ENCODE assay signal across 9 cellular contexts in genomic region chr22:41603873-41604332, GRCh38. TPM values are rescaled to one million over a fixed set of nuclear protein-coding genes. Genes with fewer than 3 reads are reported as not detected.
A peak's percentile ranks its signal among the peaks of the same experiment; 100 is the strongest.
DNase-seq lines count a peak whose midpoint lies in the region; ATAC-seq, FAIRE-seq and TF ChIP-seq lines count a peak whose summit lies in the region.
"Had no signal": no experiment of that assay in that cellular context is flagged by ENCODE, and none has a peak within 500 bp of the region (broad histone marks: within the 10 kb centered on the region; RNA-seq: fewer than 3 reads in every experiment).

No MANE protein-coding gene starts in this region.

- peaks cover 61% of the 10 kb centered on the region; the same call in 1 of the 2 replicates for H4K20me1 ChIP-seq in DND-41 (ENCODE audit: insufficient read depth, low read length)

- H3K9me3 Mint-ChIP-seq in HFFc6: no peaks in the 10 kb centered on the region

- ATAC-seq in DND-41 (ENCODE audit: insufficient read depth, low read depth) (peak; percentile 97), HG02610 (IDR thresholded peaks at IDR 0.05; ENCODE audit: unreplicated experiment) (peak; percentile 95), GM18519 (IDR thresholded peaks at IDR 0.05; ENCODE audit: low FRiP score, unreplicated experiment) (no peak)

- no peaks in the 10 kb centered on the region for H3K9me3 ChIP-seq in DND-41 (ENCODE audit: insufficient read depth, low read length, severe bottlenecking)

- TF ChIP-seq CTCF in DND-41 (IDR thresholded peaks at IDR 0.05; ENCODE audit: borderline replicate concordance, extremely low read depth, low read length, poor library complexity, severe bottlenecking) (no peak), HFFc6 (IDR thresholded peaks at IDR 0.05) (no peak)

- H3K79me2 ChIP-seq in DND-41 (ENCODE audit: insufficient read depth, low read length): no peaks in the 10 kb centered on the region

- H3K4me3 ChIP-seq in DND-41 (ENCODE audit: low read depth in 1 of 2, low read length in 2 of 2): no peak overlapping the region

- H3K4me1 Mint-ChIP-seq in HFFc6 (ENCODE audit: low read depth): peaks cover 5% of the 10 kb centered on the region

- H3K36me3 ChIP-seq in DND-41 (ENCODE audit: insufficient read depth, low read length): peaks cover 36% of the 10 kb centered on the region

- no peaks in the 10 kb centered on the region for H3K4me1 ChIP-seq in DND-41 (ENCODE audit: insufficient read depth, low read length)

- DNase-seq in DND-41 (peak; percentile 70), T-helper 2 cell (peak in 4 of 5 experiments; percentile 53 to 96 (median 72)), NCI-H1105 treated with DMSO at 0.1 percent for 48 hours (lab: John Stamatoyannopoulos, UW) (no peak), RCC 7860 (ENCODE audit: low spot score) (no peak), HFFc6 (no peak)
- DNase-seq in effector CD4-positive, alpha-beta T cell: peak; percentile 49

- no peak overlapping the region for H2AFZ ChIP-seq in DND-41 (ENCODE audit: low read depth, low read length)

- no peak for FAIRE-seq in RCC 7860 (lab: Jason Lieb, UNC)

- H3K27me3 ChIP-seq in DND-41 (ENCODE audit: insufficient read depth, low read length, poor library complexity): no peaks in the 10 kb centered on the region

- H3K4me3 Mint-ChIP-seq in HFFc6: no peak overlapping the region

- peaks cover 30% of the 10 kb centered on the region for H3K36me3 Mint-ChIP-seq in HFFc6 (ENCODE audit: low read depth)

- no peak overlapping the region for H3K4me2 ChIP-seq in DND-41 (ENCODE audit: insufficient read depth, low read length)

- no peak overlapping the region for H3K27ac Mint-ChIP-seq in HFFc6

- H3K9ac ChIP-seq in DND-41 (ENCODE audit: low read depth, low read length): no peak overlapping the region

- no peak overlapping the region for H3K27ac ChIP-seq in DND-41 (ENCODE audit: low read length)

- peaks cover 1% of the 10 kb centered on the region; the same call in 1 of the 2 replicates for H3K27me3 Mint-ChIP-seq in HFFc6 (ENCODE audit: insufficient read depth)

RNA-seq across cellular contexts. Expression of gene PMM1, which starts 14.3 kb away (rescaled TPM):
- total RNA-seq in HFFc6 (2021; fragmentation: NEBNext Ultra II Directional; extraction: Animal tissue kit (Norgen Biotek cat#: 25700)): 10 to 100 TPM; 60.1 to 69.2 (median 64.8) TPM

RNA-seq across cellular contexts. Expression of gene DESI1, which starts 16.9 kb away (rescaled TPM):
- total RNA-seq in HFFc6 (2021; fragmentation: NEBNext Ultra II Directional; extraction: Animal tissue kit (Norgen Biotek cat#: 25700)): 10 to 100 TPM; 41.4 to 53.3 (median 46.1) TPM

RNA-seq across cellular contexts. Expression of gene XRCC6, which starts 17.2 kb away (rescaled TPM):
- 100 to 1,000 TPM; 324 to 395 (median 373) TPM for total RNA-seq in HFFc6 (2021; fragmentation: NEBNext Ultra II Directional; extraction: Animal tissue kit (Norgen Biotek cat#: 25700))

RNA-seq across cellular contexts. Expression of gene CSDC2, which starts 43.1 kb away (rescaled TPM):
- total RNA-seq in HFFc6 (2021; fragmentation: NEBNext Ultra II Directional; extraction: Animal tissue kit (Norgen Biotek cat#: 25700)): 1 to 10 TPM; 3.4 to 7.9 (median 4.2) TPM
- total RNA-seq: dermis microvascular lymphatic vessel endothelial cell had no signal

RNA-seq across cellular contexts. Expression of gene POLR3H, which starts 59.6 kb away (rescaled TPM):
- 10 to 100 TPM; 50.9 to 72.1 (median 56.0) TPM for total RNA-seq in HFFc6 (2021; fragmentation: NEBNext Ultra II Directional; extraction: Animal tissue kit (Norgen Biotek cat#: 25700))

Comparison
In these comparisons a context has a peak if more than half of its experiments do, and no peak if none do; other contexts are left out.
1. DNase-seq: peak in DND-41 (single experiment), T-helper 2 cell (4 of 5) and effector CD4-positive, alpha-beta T cell (single experiment); none in NCI-H1105 treated with DMSO at 0.1 percent for 48 hours (single experiment), RCC 7860 (single experiment) and HFFc6 (single experiment).